In genomic region chr11:57771365-57771764, GRCh38 we compare ENCODE assay signal across 1 cellular context.
A peak's percentile ranks its signal among the peaks of the same experiment; 100 is the strongest.
TF ChIP-seq lines count a peak whose summit lies in the region.

No MANE protein-coding gene starts in this region.

TF ChIP-seq in K562, 482 proteins besides CTCF, POLR2A, EP300 and RAD21:
- TF ChIP-seq ARID4B (CRISPR knock-in tag; IDR thresholded peaks at IDR 0.05) (no peak), GTF3C2 (IDR thresholded peaks at IDR 0.05; ENCODE audit: borderline replicate concordance, extremely low read depth, insufficient read length) (no peak), SIRT6 (IDR thresholded peaks at IDR 0.05; ENCODE audit: low read depth, low read length) (no peak), U2AF1 (optimal IDR thresholded peaks at IDR 0.05; ENCODE audit: low read depth, low read length) (no peak), CHAMP1 (IDR thresholded peaks at IDR 0.05) (no peak), RBM25 (IDR thresholded peaks at IDR 0.05; ENCODE audit: low read depth, low read length, severe bottlenecking) (peak; percentile 75), ZNF12 (CRISPR knock-in tag; IDR thresholded peaks at IDR 0.05) (no peak), MBD1 (CRISPR knock-in tag; IDR thresholded peaks at IDR 0.05) (no peak), KDM1A (IDR thresholded peaks at IDR 0.05) (0 out of 4 replicates have a peak, but pooled peaks of 1 of the 2 experiments have one; percentile 22), ADNP (tag; IDR thresholded peaks at IDR 0.05) (no peak), ZNF644 (tag; IDR thresholded peaks at IDR 0.05; ENCODE audit: low read depth) (no peak), BCOR (IDR thresholded peaks at IDR 0.05) (peak; percentile 53), CBX2 (IDR thresholded peaks at IDR 0.05; ENCODE audit: insufficient read depth, low read length, poor library complexity, severe bottlenecking) (no peak), CBX5 (IDR thresholded peaks at IDR 0.05; ENCODE audit: borderline replicate concordance, low read depth) (no peak), FOSL1 (tag; conservative IDR thresholded peaks at IDR 0.05) (no peak), ETV5 (CRISPR knock-in tag; IDR thresholded peaks at IDR 0.05; ENCODE audit: low read depth) (no peak), PHB (CRISPR knock-in tag; IDR thresholded peaks at IDR 0.05) (no peak), ZNF311 (CRISPR knock-in tag; IDR thresholded peaks at IDR 0.05) (no peak), ZNF143 (CRISPR knock-in tag; IDR thresholded peaks at IDR 0.05) (no peak), USF1 (CRISPR knock-in tag; IDR thresholded peaks at IDR 0.05) (no peak)
